In genomic region chr1:202728951-202729350, GRCh38 we compare ENCODE assay signal across 1 cellular context.
TF ChIP-seq lines count a peak whose summit lies in the region.

No MANE protein-coding gene starts in this region.

TF ChIP-seq in endothelial cell of umbilical vein, 7 proteins besides CTCF, POLR2A, EP300 and RAD21 (continued from another document):
- no peak for TF ChIP-seq JUN (IDR thresholded peaks at IDR 0.05; ENCODE audit: borderline replicate concordance, insufficient read depth, insufficient read length, low read depth)
